ENCODE assay signal across 11 cellular contexts in the genomic region with DNA sequence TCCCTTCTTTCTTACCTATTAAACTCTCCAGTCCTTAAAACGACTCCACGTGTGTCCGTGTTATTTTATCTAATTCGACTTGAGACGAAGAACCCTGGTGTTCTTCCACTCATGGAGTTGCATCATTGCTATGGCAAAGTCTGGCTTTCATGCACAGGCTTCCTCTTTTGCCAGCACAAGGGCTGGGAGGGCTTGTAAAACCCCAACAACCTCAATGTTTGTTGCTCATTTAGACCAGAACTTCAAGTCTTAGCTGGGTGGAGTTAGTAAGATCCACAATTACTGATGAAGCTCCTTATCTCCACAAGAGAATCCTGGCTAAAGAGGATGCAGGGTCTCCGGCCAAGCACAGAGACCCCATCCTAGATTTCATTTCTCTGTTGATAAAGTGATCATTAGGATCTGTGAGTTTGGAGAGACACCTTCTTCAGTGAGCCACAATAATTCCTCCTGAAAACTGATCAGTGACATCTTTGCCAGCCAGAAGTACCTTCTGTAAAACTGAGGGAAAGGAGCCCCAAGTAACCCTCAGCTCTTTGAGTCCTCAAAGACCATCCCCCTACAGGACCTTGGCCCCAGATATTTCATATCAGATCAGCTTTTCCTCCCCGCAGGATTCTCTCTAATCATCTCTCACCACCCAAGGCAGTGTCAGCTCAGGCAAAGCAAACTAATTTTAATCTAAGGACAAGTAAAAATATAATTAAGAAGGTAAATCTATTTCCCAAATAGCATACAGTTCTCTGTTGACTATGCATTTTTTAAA.
DNase-seq lines count a peak whose midpoint lies in the region; ATAC-seq and TF ChIP-seq lines count a peak whose summit lies in the region.
"Had no signal": no experiment of that assay in that cellular context is flagged by ENCODE, and none has a peak within 500 bp of the region (broad histone marks: within the 10 kb centered on the region; RNA-seq: fewer than 3 reads in every experiment).

No MANE protein-coding gene starts in this region.

- peaks cover 23% of the 10 kb centered on the region for H3K9me3 Mint-ChIP-seq in activated CD4-positive, alpha-beta T cell treated with anti-CD3 and anti-CD28 coated beads, Interleukin-2, amount 10 ng/mL, durations not matched to agents 7 days and 5 days
- H3K9me3 Mint-ChIP-seq in activated T-helper 2 cell treated with anti-CD3 and anti-CD28 coated beads, Interferon-gamma antibody, Interleukin-2, Interleukin-4, amounts not matched to agents 10 μg/mL and 5 μg/mL and 100 μg/mL, durations not matched to agents 14 hours and 24 hours and 36 hours, result peaks cover 3% of the 10 kb centered on the region
- H3K9me3 Mint-ChIP-seq: activated naive CD4-positive, alpha-beta T cell treated with anti-CD3 and anti-CD28 coated beads for 36 hours had no signal

- no peak overlapping the region for H2AK5ac ChIP-seq in neuronal stem cell (ENCODE audit: low read depth, low read length)

- H3K9me3 ChIP-seq in neuronal stem cell (replicated peaks in 1 of 2; ENCODE audit: control insufficient read depth in 2 of 2, insufficient read depth in 1 of 2, low read depth in 1 of 2, low read length in 2 of 2) (no peaks in the 10 kb centered on the region), testis (no peaks in the 10 kb centered on the region)
- H3K9me3 ChIP-seq: thyroid gland had no signal

- H3K27me3 ChIP-seq in neuronal stem cell (ENCODE audit: control insufficient read depth in 3 of 3, insufficient read depth in 3 of 3, low read depth in 1 of 3, low read length in 3 of 3) (peaks cover 0 to 2% (median 0%) of the 10 kb centered on the region in 3 experiments), testis (no peaks in the 10 kb centered on the region)
- H3K27me3 ChIP-seq: thyroid gland had no signal

- H3K27me3 Mint-ChIP-seq in activated CD4-positive, alpha-beta T cell treated with anti-CD3 and anti-CD28 coated beads, Interleukin-2, amount 10 ng/mL, durations not matched to agents 7 days and 5 days, result no peaks in the 10 kb centered on the region
- no peaks in the 10 kb centered on the region for H3K27me3 Mint-ChIP-seq in activated T-helper 2 cell treated with anti-CD3 and anti-CD28 coated beads, Interferon-gamma antibody, Interleukin-2, Interleukin-4, amounts not matched to agents 10 μg/mL and 5 μg/mL and 100 μg/mL, durations not matched to agents 14 hours and 24 hours and 36 hours (ENCODE audit: low read depth)

- peaks cover 47% of the 10 kb centered on the region for H3K36me3 Mint-ChIP-seq in activated CD4-positive, alpha-beta T cell treated with anti-CD3 and anti-CD28 coated beads, Interleukin-2, amount 10 ng/mL, durations not matched to agents 7 days and 5 days (ENCODE audit: low read depth)
- peaks cover 20% of the 10 kb centered on the region for H3K36me3 Mint-ChIP-seq in activated T-helper 2 cell treated with anti-CD3 and anti-CD28 coated beads, Interferon-gamma antibody, Interleukin-2, Interleukin-4, amounts not matched to agents 10 μg/mL and 5 μg/mL and 100 μg/mL, durations not matched to agents 14 hours and 24 hours and 36 hours (ENCODE audit: low read depth)

- no peak overlapping the region for H3K4ac ChIP-seq in neuronal stem cell (ENCODE audit: low read length)

- H4K91ac ChIP-seq in neuronal stem cell (ENCODE audit: low read depth, low read length, poor library complexity), result no peak overlapping the region

- H3K27ac Mint-ChIP-seq in activated CD4-positive, alpha-beta T cell treated with anti-CD3 and anti-CD28 coated beads, Interleukin-2, amount 10 ng/mL, durations not matched to agents 7 days and 5 days, result peak overlapping the region; percentile 92
- H3K27ac Mint-ChIP-seq in activated T-helper 2 cell treated with anti-CD3 and anti-CD28 coated beads, Interferon-gamma antibody, Interleukin-2, Interleukin-4, amounts not matched to agents 10 μg/mL and 5 μg/mL and 100 μg/mL, durations not matched to agents 14 hours and 24 hours and 36 hours, result peak overlapping the region; percentile 82

- WGBS in neuronal stem cell (ENCODE audit: extremely low coverage in 2 of 2, insufficient read length in 2 of 2, insufficient replicate concordance in 1 of 2), 2 donors, result no CpG with 5 or more reads among the region's 7 CpGs
- WGBS in testis, 2 donors, result 61 to 67% methylated on average over 7 of the region's 7 CpGs

- H3K4me1 ChIP-seq in neuronal stem cell (ENCODE audit: control insufficient read depth in 2 of 2, insufficient read depth in 1 of 2, low read depth in 1 of 2, low read length in 2 of 2), result peaks cover 0 to 8% of the 10 kb centered on the region in 2 donors
- H3K4me1 ChIP-seq in testis, result no peaks in the 10 kb centered on the region

- H3K79me1 ChIP-seq in neuronal stem cell (ENCODE audit: low read depth, low read length), result no peaks in the 10 kb centered on the region

- H3K23ac ChIP-seq in neuronal stem cell (ENCODE audit: low read depth, low read length, poor library complexity), result no peak overlapping the region

- H3K27ac ChIP-seq in neuronal stem cell (replicated peaks; ENCODE audit: low read length), result no peak overlapping the region
- H3K27ac ChIP-seq in testis, result no peak overlapping the region
- H3K27ac ChIP-seq: thyroid gland had no signal

- peaks cover 77% of the 10 kb centered on the region for H3K4me1 Mint-ChIP-seq in activated CD4-positive, alpha-beta T cell treated with anti-CD3 and anti-CD28 coated beads, Interleukin-2, amount 10 ng/mL, durations not matched to agents 7 days and 5 days
- peaks cover 63% of the 10 kb centered on the region for H3K4me1 Mint-ChIP-seq in activated T-helper 2 cell treated with anti-CD3 and anti-CD28 coated beads, Interferon-gamma antibody, Interleukin-2, Interleukin-4, amounts not matched to agents 10 μg/mL and 5 μg/mL and 100 μg/mL, durations not matched to agents 14 hours and 24 hours and 36 hours (ENCODE audit: low read depth)

- peak overlapping the region; percentile 27 for H3K4me3 Mint-ChIP-seq in activated CD4-positive, alpha-beta T cell treated with anti-CD3 and anti-CD28 coated beads, Interleukin-2, amount 10 ng/mL, durations not matched to agents 7 days and 5 days
- H3K4me3 Mint-ChIP-seq in activated T-helper 2 cell treated with anti-CD3 and anti-CD28 coated beads, Interferon-gamma antibody, Interleukin-2, Interleukin-4, amounts not matched to agents 10 μg/mL and 5 μg/mL and 100 μg/mL, durations not matched to agents 14 hours and 24 hours and 36 hours (ENCODE audit: low read depth), result peak overlapping the region; percentile 59
- H3K4me3 Mint-ChIP-seq: activated naive CD4-positive, alpha-beta T cell treated with anti-CD3 and anti-CD28 coated beads for 36 hours had no signal

- no peak overlapping the region for H2BK120ac ChIP-seq in neuronal stem cell (ENCODE audit: low read depth, low read length)

- peak overlapping the region; percentile 43 for H2AFZ ChIP-seq in neuronal stem cell (ENCODE audit: low read length)

- no peak overlapping the region for H2BK5ac ChIP-seq in neuronal stem cell (ENCODE audit: low read length)

- no peak for TF ChIP-seq CTCF in testis (IDR thresholded peaks at IDR 0.05)

- H3K18ac ChIP-seq in neuronal stem cell (ENCODE audit: low read length), result no peak overlapping the region

- H3K4me3 ChIP-seq in neuronal stem cell (ENCODE audit: low read length in 2 of 2), result no peak overlapping the region
- H3K4me3 ChIP-seq in testis, result no peak overlapping the region
- H3K4me3 ChIP-seq: thyroid gland had no signal

- DNase-seq in activated CD4-positive, alpha-beta T cell treated with anti-CD3 and anti-CD28 coated beads, Interleukin-2, amount 10 ng/mL, durations not matched to agents 7 days and 5 days, result peak; percentile 27
- no peak for DNase-seq in activated CD4-positive, alpha-beta T cell treated with anti-CD3 and anti-CD28 coated beads for 1 hour
- peak; percentile 81 for DNase-seq in NCI-H1930 (lab: John Stamatoyannopoulos, UW)
- no peak for DNase-seq in activated T-helper 2 cell treated with anti-CD3 and anti-CD28 coated beads, Interferon-gamma antibody, Interleukin-2, Interleukin-4, amounts not matched to agents 10 μg/mL and 5 μg/mL and 100 μg/mL, durations not matched to agents 14 hours and 24 hours and 36 hours (ENCODE audit: low spot score)
- DNase-seq in neuronal stem cell (ENCODE audit: low spot score), result no peak
- no peak for DNase-seq in testis

- H3K14ac ChIP-seq in neuronal stem cell (ENCODE audit: low read length), result no peak overlapping the region

- no peak overlapping the region for H2BK12ac ChIP-seq in neuronal stem cell (ENCODE audit: low read length)

- H3K9ac ChIP-seq in neuronal stem cell (ENCODE audit: low read depth, low read length, poor library complexity), result no peak overlapping the region

- intact Hi-C loops in activated T-helper 2 cell treated with anti-CD3 and anti-CD28 coated beads, Interferon-gamma antibody, Interleukin-2, Interleukin-4, amounts not matched to agents 10 μg/mL and 5 μg/mL and 100 μg/mL, durations not matched to agents 14 hours and 24 hours and 36 hours (cut with micrococcal nuclease), result loop anchor here (5.0 kb wide), 1 partner anchor 715 kb away; no protein-coding TSS in a partner anchor
- intact Hi-C loops in testis (cut with DNase I; ENCODE audit: low total_unique reads), result no loop called here

- H3K4me2 ChIP-seq in neuronal stem cell (ENCODE audit: insufficient read depth, low read length, poor library complexity, severe bottlenecking), result no peak overlapping the region

- POLR2A ChIA-PET in activated CD4-positive, alpha-beta T cell treated with anti-CD3 and anti-CD28 coated beads, Interleukin-2, amount 10 ng/mL, durations not matched to agents 7 days and 5 days (lab: Charles Lee), result interaction anchor here (1.2 kb wide), 1 partner anchor 62 kb away, joined by 4 read pairs; no protein-coding TSS in a partner anchor

- H2BK15ac ChIP-seq in neuronal stem cell (ENCODE audit: low read length), result no peak overlapping the region

- H4K8ac ChIP-seq in neuronal stem cell (ENCODE audit: low read depth, low read length), result no peak overlapping the region

- TF ChIP-seq POLR2A in testis (IDR thresholded peaks at IDR 0.05), result no peak

- no peak for ATAC-seq in GM19035 (IDR thresholded peaks at IDR 0.05; ENCODE audit: unreplicated experiment)
- ATAC-seq in HG03135 (IDR thresholded peaks at IDR 0.05; ENCODE audit: unreplicated experiment), result no peak
- ATAC-seq: SK-N-SH treated with all-trans-retinoic acid at 6 μM for 48 hours had no signal

- CTCF ChIA-PET in activated CD4-positive, alpha-beta T cell treated with anti-CD3 and anti-CD28 coated beads, Interleukin-2, amount 10 ng/mL, durations not matched to agents 7 days and 5 days (lab: Charles Lee), result interaction anchor here (0.6 to 4.2 kb wide), 10 partner anchors 7 to 946 kb away, joined by 3 to 21 read pairs (median 4); no protein-coding TSS in a partner anchor

- H3K36me3 ChIP-seq in neuronal stem cell (replicated peaks in 1 of 2; ENCODE audit: control insufficient read depth in 2 of 2, insufficient read depth in 2 of 2, low read length in 2 of 2), result no peaks in the 10 kb centered on the region
- no peaks in the 10 kb centered on the region for H3K36me3 ChIP-seq in testis (ENCODE audit: low read depth, missing control alignments)
- H3K36me3 ChIP-seq: thyroid gland had no signal

Comparison
In these comparisons a context has a peak if more than half of its experiments do, and no peak if none do; other contexts are left out.
1. DNase-seq: peak in activated CD4-positive, alpha-beta T cell treated with anti-CD3 and anti-CD28 coated beads, Interleukin-2, amount 10 ng/mL, durations not matched to agents 7 days and 5 days (single experiment) and NCI-H1930 (2 of 2); none in activated CD4-positive, alpha-beta T cell treated with anti-CD3 and anti-CD28 coated beads for 1 hour (single experiment), activated T-helper 2 cell treated with anti-CD3 and anti-CD28 coated beads, Interferon-gamma antibody, Interleukin-2, Interleukin-4, amounts not matched to agents 10 μg/mL and 5 μg/mL and 100 μg/mL, durations not matched to agents 14 hours and 24 hours and 36 hours (single experiment), neuronal stem cell (single experiment) and testis (single experiment).